Comparison of ENCODE assay signal across 29 cellular contexts in the genomic region with DNA sequence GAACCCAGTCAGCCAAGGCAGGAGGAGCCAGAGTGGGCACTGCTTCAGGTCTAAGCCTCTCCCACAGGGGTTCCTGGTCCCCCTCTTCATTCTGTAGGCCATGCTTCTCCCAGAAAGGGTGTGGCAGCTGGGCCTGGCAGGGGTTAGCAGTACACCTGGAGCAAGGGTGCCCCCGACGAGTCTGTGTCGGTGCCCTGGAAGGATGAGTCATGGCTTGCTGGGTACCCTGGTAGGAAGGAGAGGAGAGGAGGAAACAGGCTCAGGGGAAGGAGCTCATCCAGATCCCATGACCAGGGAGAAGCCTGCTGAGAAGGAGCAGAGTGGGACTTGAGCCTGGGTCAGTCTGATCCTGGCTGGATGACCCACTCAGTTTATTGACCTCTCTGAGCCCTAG. TPM values are rescaled to one million over a fixed set of nuclear protein-coding genes. Genes with fewer than 3 reads are reported as not detected.
DNase-seq lines count a peak whose midpoint lies in the region; ATAC-seq and TF ChIP-seq lines count a peak whose summit lies in the region.
"Had no signal": no experiment of that assay in that cellular context is flagged by ENCODE, and none has a peak within 500 bp of the region (broad histone marks: within the 10 kb centered on the region; RNA-seq: fewer than 3 reads in every experiment).

No MANE protein-coding gene starts in this region.

- TF ChIP-seq POLR2A in HCT116 (IDR thresholded peaks at IDR 0.05; ENCODE audit: borderline replicate concordance, extremely low read depth, insufficient read depth, insufficient read length), result no peak

- H4K20me1 ChIP-seq in BLaER1 treated with 17β-estradiol and CSF1 and Interleukin-3, amounts not matched to agents 10 nM and 100 nM, result peaks cover 0 to 10% (median 0%) of the 10 kb centered on the region in 11 experiments; a peak in 4 of 22 replicates
- H4K20me1 ChIP-seq in HCT116 (ENCODE audit: insufficient read depth), result no peaks in the 10 kb centered on the region

- H3K4me1 ChIP-seq in BLaER1 treated with 17β-estradiol and CSF1 and Interleukin-3, amounts not matched to agents 10 nM and 100 nM, result peaks cover 16 to 23% (median 20%) of the 10 kb centered on the region in 10 experiments
- H3K4me1 ChIP-seq in HCT116 (ENCODE audit: control insufficient read depth in 1 of 2, insufficient read depth in 2 of 2, low read length in 2 of 2), result peaks cover 9 to 20% of the 10 kb centered on the region in 2 experiments
- H3K4me1 ChIP-seq in right cardiac atrium (ENCODE audit: control insufficient read depth, insufficient read depth, low read length), result peaks cover 2% of the 10 kb centered on the region

- H3K36me3 ChIP-seq in BLaER1 treated with 17β-estradiol and CSF1 and Interleukin-3, amounts not matched to agents 10 nM and 100 nM, result peaks cover 24 to 39% (median 35%) of the 10 kb centered on the region in 11 experiments
- H3K36me3 ChIP-seq in HCT116 (ENCODE audit: control insufficient read depth in 1 of 2, insufficient read depth in 2 of 2, low read length in 2 of 2), result peaks cover 19 to 36% of the 10 kb centered on the region in 2 experiments; a peak in 3 of 4 replicates
- H3K36me3 ChIP-seq: transverse colon had no signal

- H3K79me2 ChIP-seq in HCT116 (ENCODE audit: insufficient read depth, low read length), result peaks cover 5% of the 10 kb centered on the region; the same call in 1 of the 2 replicates

- H3K4me2 ChIP-seq in BLaER1 treated with 17β-estradiol and CSF1 and Interleukin-3, amounts not matched to agents 10 nM and 100 nM, result peak overlapping the region; percentile 11 to 63 (median 53); a peak in 21 of 22 replicates
- H3K4me2 ChIP-seq in HCT116 (ENCODE audit: low read length), result peak overlapping the region; percentile 23; the same call in 1 of the 2 replicates

- no TSS peak for BruUV-seq in HCT116 (replicated peaks; lab: Mats Ljungman, UMichigan)

- H3K9me3 ChIP-seq in BLaER1 treated with 17β-estradiol and CSF1 and Interleukin-3, amounts not matched to agents 10 nM and 100 nM (replicated peaks in 1 of 11), result 0 out of 22 replicates have a peak, but pooled peaks cover 0 to 5% (median 0%) of the 10 kb centered on the region in 11 experiments
- no peaks in the 10 kb centered on the region for H3K9me3 ChIP-seq in HCT116 (ENCODE audit: control insufficient read depth in 1 of 2, insufficient read depth in 1 of 2, low read depth in 1 of 2, low read length in 2 of 2)
- H3K9me3 ChIP-seq in right cardiac atrium (ENCODE audit: control insufficient read depth, low read length), result no peaks in the 10 kb centered on the region
- H3K9me3 ChIP-seq: gastrocnemius medialis, right lobe of liver, transverse colon had no signal

- H3K27ac Mint-ChIP-seq in activated T-helper 17 cell treated with anti-CD3 and anti-CD28 coated beads, Interleukin-2, amount 50 U/mL, for 72 hours, result peak overlapping the region; percentile 14
- peak overlapping the region in 1 of 2 donors; percentile 22 for H3K27ac Mint-ChIP-seq in natural killer cell
- H3K27ac Mint-ChIP-seq: stimulated activated naive CD8-positive, alpha-beta T cell treated with anti-CD3 and anti-CD28 coated beads, Interleukin-15, Interleukin-2, amounts not matched to agents 100 ng/mL and 50 ng/mL, for 24 hours; T-helper 1 cell treated with Interleukin-12 subunit alpha and Interleukin-12 subunit beta and Interleukin-4 antibody, amounts not matched to agents 30 μg/mL and 1 μg/mL, for 36 hours had no signal

- RAD21 ChIA-PET in HCT116 (lab: Charles Lee; ENCODE audit: low non-redundant PET in 1 of 2, low total read pairs in 2 of 2, uncharacterized antibody in 2 of 2, unreplicated experiment in 2 of 2), result no interaction called here

- H3K4me3 ChIP-seq in BLaER1 treated with 17β-estradiol and CSF1 and Interleukin-3, amounts not matched to agents 10 nM and 100 nM, result no peak overlapping the region
- no peak overlapping the region for H3K4me3 ChIP-seq in HCT116 (replicated peaks in 1 of 2; ENCODE audit: low read depth in 1 of 2, low read length in 2 of 2)
- H3K4me3 ChIP-seq in right cardiac atrium (ENCODE audit: low read length), result no peak overlapping the region
- H3K4me3 ChIP-seq: gastrocnemius medialis, right lobe of liver, transverse colon had no signal

- 77% methylated on average over 3 of the region's 3 CpGs for WGBS in right cardiac atrium

- H3K4me1 Mint-ChIP-seq in activated T-helper 17 cell treated with anti-CD3 and anti-CD28 coated beads, Interleukin-2, amount 50 U/mL, for 72 hours, result peaks cover 5% of the 10 kb centered on the region
- no peaks in the 10 kb centered on the region for H3K4me1 Mint-ChIP-seq in natural killer cell
- H3K4me1 Mint-ChIP-seq: CD8-positive, alpha-beta memory T cell had no signal

- intact Hi-C loops in HCT116 (cut with micrococcal nuclease) (no loop called here), right cardiac atrium (cut with DNase I) (no loop called here), natural killer cell (cut with micrococcal nuclease) (no loop called here)

- H3K36me3 Mint-ChIP-seq in activated T-helper 17 cell treated with anti-CD3 and anti-CD28 coated beads, Interleukin-2, amount 50 U/mL, for 72 hours (ENCODE audit: low read depth), result peaks cover 20% of the 10 kb centered on the region
- H3K36me3 Mint-ChIP-seq in natural killer cell, result no peaks in the 10 kb centered on the region

- no peaks in the 10 kb centered on the region for H3K27me3 Mint-ChIP-seq in activated T-helper 17 cell treated with anti-CD3 and anti-CD28 coated beads, Interleukin-2, amount 50 U/mL, for 72 hours
- H3K27me3 Mint-ChIP-seq in natural killer cell (ENCODE audit: low read depth in 2 of 2), result peaks cover 0 to 4% of the 10 kb centered on the region in 2 donors
- H3K27me3 Mint-ChIP-seq: stimulated activated naive CD8-positive, alpha-beta T cell treated with anti-CD3 and anti-CD28 coated beads, Interleukin-15, Interleukin-2, amounts not matched to agents 100 ng/mL and 50 ng/mL, for 24 hours had no signal

- CTCF ChIA-PET in HCT116 (lab: Charles Lee), result no interaction called here

- no peak overlapping the region for H2AFZ ChIP-seq in HCT116 (ENCODE audit: low read depth, low read length, poor library complexity, severe bottlenecking)

- POLR2A ChIA-PET in HCT116 (lab: Charles Lee), result no interaction called here

- H3K27ac ChIP-seq in BLaER1 treated with 17β-estradiol and CSF1 and Interleukin-3, amounts not matched to agents 10 nM and 100 nM, result peak overlapping the region in 4 of 11 experiments; percentile 4 to 37 (median 20); a peak in 3 of 22 replicates
- H3K27ac ChIP-seq in HCT116 (ENCODE audit: low read depth, low read length), result peak overlapping the region; percentile 2
- H3K27ac ChIP-seq in right cardiac atrium (ENCODE audit: low read length), result peak overlapping the region; percentile 71
- H3K27ac ChIP-seq: gastrocnemius medialis, transverse colon, VCaP had no signal

- no peak for DNase-seq in HCT116 (ENCODE audit: low read depth, low spot score)
- no peak for DNase-seq in right cardiac atrium
- DNase-seq in natural killer cell, result no peak
- no peak for DNase-seq in NCI-H2227 treated with DMSO at 0.1 percent for 48 hours (lab: John Stamatoyannopoulos, UW)
- DNase-seq: activated CD4-positive, alpha-beta T cell treated with anti-CD3 and anti-CD28 coated beads, Interleukin-2, amount 50 U/mL, for 1 hour; activated CD8-positive, alpha-beta memory T cell treated with anti-CD3 and anti-CD28 coated beads, Interleukin-2, amount 50 U/mL, for 48 hours; activated gamma-delta T cell; CD8-positive, alpha-beta memory T cell; erythroblast; gastrocnemius medialis; naive B cell; NCI-H1417 treated with DMSO at 0.1 percent for 48 hours; NCI-H526; SHP77 treated with DMSO at 0.1 percent for 48 hours; transverse colon had no signal

- H3K9me2 ChIP-seq in HCT116 (ENCODE audit: insufficient read depth), result no peaks in the 10 kb centered on the region

- no peak overlapping the region for H3K4me3 Mint-ChIP-seq in activated T-helper 17 cell treated with anti-CD3 and anti-CD28 coated beads, Interleukin-2, amount 50 U/mL, for 72 hours
- H3K4me3 Mint-ChIP-seq in natural killer cell, result no peak overlapping the region
- H3K4me3 Mint-ChIP-seq: naive B cell; stimulated activated naive CD8-positive, alpha-beta T cell treated with anti-CD3 and anti-CD28 coated beads, Interleukin-15, Interleukin-2, amounts not matched to agents 100 ng/mL and 50 ng/mL, for 24 hours; T-helper 1 cell treated with Interleukin-12 subunit alpha and Interleukin-12 subunit beta and Interleukin-4 antibody, amounts not matched to agents 30 μg/mL and 1 μg/mL, for 36 hours had no signal

- TF ChIP-seq RAD21 in HCT116 (IDR thresholded peaks at IDR 0.05; ENCODE audit: low read depth), result no peak

- no peaks in the 10 kb centered on the region for H3K27me3 ChIP-seq in BLaER1 treated with 17β-estradiol and CSF1 and Interleukin-3, amounts not matched to agents 10 nM and 100 nM
- H3K27me3 ChIP-seq in HCT116 (ENCODE audit: insufficient read depth, low read length) (no peaks in the 10 kb centered on the region), right cardiac atrium (ENCODE audit: control insufficient read depth, insufficient read depth) (no peaks in the 10 kb centered on the region)
- H3K27me3 ChIP-seq: gastrocnemius medialis, right lobe of liver, transverse colon had no signal

- H3K9me3 Mint-ChIP-seq in activated T-helper 17 cell treated with anti-CD3 and anti-CD28 coated beads, Interleukin-2, amount 50 U/mL, for 72 hours, result no peaks in the 10 kb centered on the region
- no peaks in the 10 kb centered on the region for H3K9me3 Mint-ChIP-seq in natural killer cell
- H3K9me3 Mint-ChIP-seq: CD8-positive, alpha-beta memory T cell; stimulated activated naive CD8-positive, alpha-beta T cell treated with anti-CD3 and anti-CD28 coated beads, Interleukin-15, Interleukin-2, amounts not matched to agents 100 ng/mL and 50 ng/mL, for 24 hours; T-helper 1 cell treated with Interleukin-12 subunit alpha and Interleukin-12 subunit beta and Interleukin-4 antibody, amounts not matched to agents 30 μg/mL and 1 μg/mL, for 36 hours had no signal

- TF ChIP-seq CTCF in HCT116 (IDR thresholded peaks at IDR 0.05 in 2 of 3, conservative IDR thresholded peaks at IDR 0.05 in 1 of 3; ENCODE audit: borderline replicate concordance in 1 of 3, insufficient read depth in 1 of 3, low read depth in 2 of 3, low read length in 2 of 3) (no peak), natural killer cell (IDR thresholded peaks at IDR 0.05) (no peak)

- peak; percentile 49 for ATAC-seq in HCT116
- no peak for ATAC-seq in activated T-helper 17 cell treated with anti-CD3 and anti-CD28 coated beads, Interleukin-2, amount 50 U/mL, for 72 hours (replicated peaks)
- ATAC-seq in right cardiac atrium, result peak; percentile 5 to 6
- no peak for ATAC-seq in GM18517 (IDR thresholded peaks at IDR 0.05; ENCODE audit: unreplicated experiment)
- ATAC-seq in natural killer cell, result no peak
- no peak for ATAC-seq in GM19455 (IDR thresholded peaks at IDR 0.05; ENCODE audit: unreplicated experiment)
- ATAC-seq: gastrocnemius medialis, HepG2 had no signal

- H3K9ac ChIP-seq in BLaER1 treated with 17β-estradiol and CSF1 and Interleukin-3, amounts not matched to agents 10 nM and 100 nM, result no peak overlapping the region
- H3K9ac ChIP-seq in HCT116 (ENCODE audit: low read length), result no peak overlapping the region

RNA-seq across cellular contexts. Expression of a gene that starts 10.3 kb away (rescaled TPM):
- total RNA-seq in HCT116 (2021; ENCODE audit: unreplicated experiment) (23.0 TPM), right cardiac atrium (1 to 10 TPM in 1 of 4 donors, under 1 TPM in 3; 0.19 to 1.2 (median 0.88) TPM), natural killer cell (under 1 TPM in 2 of 3 donors, not detected in 1; 0.20 to 0.52 TPM)
- polyA plus RNA-seq in HCT116 (2012), result 27.4 and 29.6 TPM in 2 replicates
- not detected for total RNA-seq in activated T-helper 17 cell treated with anti-CD3 and anti-CD28 coated beads, Interleukin-2, amount 50 U/mL, for 72 hours
- 0.54 TPM for polyA plus RNA-seq in right cardiac atrium
- total RNA-seq: dermis microvascular lymphatic vessel endothelial cell, lung microvascular endothelial cell, osteoblast had no signal

RNA-seq across cellular contexts. Expression of a gene that starts 28.4 kb away (rescaled TPM):
- total RNA-seq in HCT116 (2021; ENCODE audit: unreplicated experiment) (119 TPM), right cardiac atrium (10 to 100 TPM; 71.7 to 89.1 (median 76.4) TPM), natural killer cell (10 to 100 TPM; 43.6 to 46.6 (median 43.7) TPM)
- 105 and 121 TPM in 2 replicates for polyA plus RNA-seq in HCT116 (2012)
- 100 to 1,000 TPM in 1 of 2 donors, 10 to 100 TPM in 1; 45.0 to 108 TPM for total RNA-seq in activated T-helper 17 cell treated with anti-CD3 and anti-CD28 coated beads, Interleukin-2, amount 50 U/mL, for 72 hours
- polyA plus RNA-seq in right cardiac atrium, result 83.0 TPM

RNA-seq across cellular contexts. Expression of a gene that starts 36.1 kb away (rescaled TPM):
- total RNA-seq in HCT116 (2021; ENCODE audit: unreplicated experiment) (not detected), right cardiac atrium (1 to 10 TPM; 4.2 to 9.6 (median 6.4) TPM), natural killer cell (not detected)
- polyA plus RNA-seq in HCT116 (2012), result 0.11 TPM in 1 of 2 replicates, not detected in the other
- total RNA-seq in activated T-helper 17 cell treated with anti-CD3 and anti-CD28 coated beads, Interleukin-2, amount 50 U/mL, for 72 hours, result not detected
- 9.6 TPM for polyA plus RNA-seq in right cardiac atrium
- total RNA-seq: CD8-positive, alpha-beta memory T cell; Daoy; dermis microvascular lymphatic vessel endothelial cell; lung microvascular endothelial cell; osteoblast had no signal
- polyA plus RNA-seq: CD8-positive, alpha-beta memory T cell; keratinocyte had no signal

RNA-seq across cellular contexts. Expression of a gene that starts 43.6 kb away (rescaled TPM):
- total RNA-seq in HCT116 (2021; ENCODE audit: unreplicated experiment), result 76.9 TPM
- polyA plus RNA-seq in HCT116 (2012), result 25.0 and 39.1 TPM in 2 replicates
- total RNA-seq in activated T-helper 17 cell treated with anti-CD3 and anti-CD28 coated beads, Interleukin-2, amount 50 U/mL, for 72 hours, result not detected
- total RNA-seq in right cardiac atrium, result 10 to 100 TPM; 45.9 to 52.4 (median 49.1) TPM
- 64.6 TPM for polyA plus RNA-seq in right cardiac atrium
- 1 to 10 TPM in 1 of 3 donors, under 1 TPM in 2; 0.18 to 3.0 (median 0.95) TPM for total RNA-seq in natural killer cell
- polyA plus RNA-seq: CD8-positive, alpha-beta memory T cell had no signal

RNA-seq across cellular contexts. Expression of a gene that starts 49.7 kb away (rescaled TPM):
- total RNA-seq in HCT116 (2021; ENCODE audit: unreplicated experiment) (14.8 TPM), right cardiac atrium (10 to 100 TPM in 2 of 4 donors, 1 to 10 TPM in 2; 7.9 to 11.7 (median 9.8) TPM), natural killer cell (10 to 100 TPM; 25.5 to 41.3 (median 34.6) TPM)
- polyA plus RNA-seq in HCT116 (2012), result 7.2 and 8.1 TPM in 2 replicates
- total RNA-seq in activated T-helper 17 cell treated with anti-CD3 and anti-CD28 coated beads, Interleukin-2, amount 50 U/mL, for 72 hours, result 10 to 100 TPM in 1 of 2 donors, 1 to 10 TPM in 1; 9.4 to 13.4 TPM
- 6.0 TPM for polyA plus RNA-seq in right cardiac atrium

Comparison
In these comparisons a context has a peak if more than half of its experiments do, and no peak if none do; other contexts are left out.
1. ATAC-seq: peak in HCT116 (single experiment) and right cardiac atrium (2 of 2); none in activated T-helper 17 cell treated with anti-CD3 and anti-CD28 coated beads, Interleukin-2, amount 50 U/mL, for 72 hours (single experiment), GM18517 (single experiment), natural killer cell (0 of 3) and GM19455 (single experiment).
2. RNA of a gene that starts 10.3 kb away (total RNA-seq): 23.0 TPM in HCT116 (single experiment); 0.19 to 1.2 TPM in right cardiac atrium, 0.20 to 0.52 TPM in natural killer cell and not detected in activated T-helper 17 cell treated with anti-CD3 and anti-CD28 coated beads, Interleukin-2, amount 50 U/mL, for 72 hours; every median in the first group is over 10 times any median in the second.